Comparison of ENCODE assay signal across 20 cellular contexts in the genomic region with DNA sequence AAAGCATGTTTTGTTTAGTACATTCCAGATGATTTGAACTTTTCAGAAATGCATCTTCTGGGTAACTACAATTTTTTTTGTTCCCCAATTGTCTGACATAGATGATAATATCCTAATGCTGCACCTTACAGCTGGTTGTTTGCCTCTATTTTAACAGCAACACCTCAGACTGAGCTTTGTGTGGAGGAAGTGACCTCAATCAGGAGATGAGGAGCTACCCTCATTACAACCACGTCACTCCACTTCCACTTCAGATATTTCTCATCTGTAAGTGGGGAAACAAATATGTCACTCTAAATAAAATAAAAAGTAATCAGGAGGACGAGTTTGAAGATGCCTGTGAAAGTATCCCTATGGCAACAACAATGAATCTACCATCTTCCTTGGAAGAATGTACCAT. TPM values are rescaled to one million over a fixed set of nuclear protein-coding genes. Genes with fewer than 3 reads are reported as not detected.
DNase-seq lines count a peak whose midpoint lies in the region; ATAC-seq, FAIRE-seq and TF ChIP-seq lines count a peak whose summit lies in the region.
"Had no signal": no experiment of that assay in that cellular context is flagged by ENCODE, and none has a peak within 500 bp of the region (broad histone marks: within the 10 kb centered on the region; RNA-seq: fewer than 3 reads in every experiment).

No MANE protein-coding gene starts in this region.

- no peak for DNase-seq in activated T-cell treated with anti-CD3 and anti-CD28 coated beads, Interleukin-2, amount 50 U/mL, for 72 hours
- no peak for DNase-seq in activated T-cell treated with anti-CD3 and anti-CD28 coated beads, Interleukin-2, amount 50 U/mL, for 1 hour
- DNase-seq in GM13976 (ENCODE audit: low spot score) = peak; percentile 56
- no peak for DNase-seq in T-helper 17 cell
- DNase-seq in stimulated activated naive B cell treated with anti-CD40 and anti-IgM and Interleukin-4, amounts not matched to agents 10 μg/mL and 1 μg/mL and 100 μg/mL, for 72 hours = no peak
- no peak for DNase-seq in mucosa of descending colon
- no peak for DNase-seq in D721Med (ENCODE audit: insufficient read length, low spot score)
- DNase-seq: DMS153, GF-D8, Kasumi-1, NCI-H1417, NCI-H1694 treated with DMSO at 0.1 percent for 48 hours, NCI-H2081 treated with DMSO at 0.1 percent for 48 hours, NCI-H446, NCI-H526 had no signal

- H3K4me3 Mint-ChIP-seq in activated T-cell treated with anti-CD3 and anti-CD28 coated beads, Interleukin-2, amount 50 U/mL, for 72 hours = peak overlapping the region in 1 of 2 donors; percentile 37
- H3K4me3 Mint-ChIP-seq in T-helper 17 cell = no peak overlapping the region
- no peak overlapping the region for H3K4me3 Mint-ChIP-seq in stimulated activated naive B cell treated with anti-CD40 and anti-IgM and Interleukin-4, amounts not matched to agents 10 μg/mL and 1 μg/mL and 100 μg/mL, for 72 hours
- H3K4me3 Mint-ChIP-seq: CD4-positive, CD25-positive, alpha-beta regulatory T cell; GM23338 had no signal

- no peaks in the 10 kb centered on the region for H3K9me3 ChIP-seq in T-helper 17 cell (ENCODE audit: control insufficient read depth, low read length, poor library complexity, severe bottlenecking)
- no peaks in the 10 kb centered on the region for H3K9me3 ChIP-seq in mucosa of descending colon
- H3K9me3 ChIP-seq: HAP-1, SJSA1 had no signal

- H3K9me3 Mint-ChIP-seq in activated T-cell treated with anti-CD3 and anti-CD28 coated beads, Interleukin-2, amount 50 U/mL, for 72 hours = no peaks in the 10 kb centered on the region
- H3K9me3 Mint-ChIP-seq in stimulated activated naive B cell treated with anti-CD40 and anti-IgM and Interleukin-4, amounts not matched to agents 10 μg/mL and 1 μg/mL and 100 μg/mL, for 72 hours = no peaks in the 10 kb centered on the region
- H3K9me3 Mint-ChIP-seq: GM23338 had no signal

- H3K36me3 ChIP-seq in mucosa of descending colon (ENCODE audit: low read depth) = no peaks in the 10 kb centered on the region
- H3K36me3 ChIP-seq: HAP-1, SJSA1 had no signal

- peaks cover 5% of the 10 kb centered on the region for H3K27me3 Mint-ChIP-seq in activated T-cell treated with anti-CD3 and anti-CD28 coated beads, Interleukin-2, amount 50 U/mL, for 72 hours (ENCODE audit: low read depth)
- no peaks in the 10 kb centered on the region for H3K27me3 Mint-ChIP-seq in T-helper 17 cell
- H3K27me3 Mint-ChIP-seq in stimulated activated naive B cell treated with anti-CD40 and anti-IgM and Interleukin-4, amounts not matched to agents 10 μg/mL and 1 μg/mL and 100 μg/mL, for 72 hours = no peaks in the 10 kb centered on the region
- H3K27me3 Mint-ChIP-seq: CD4-positive, CD25-positive, alpha-beta regulatory T cell had no signal

- H3K4me1 Mint-ChIP-seq in activated T-cell treated with anti-CD3 and anti-CD28 coated beads, Interleukin-2, amount 50 U/mL, for 72 hours (ENCODE audit: low read depth) = peaks cover 12% of the 10 kb centered on the region
- no peaks in the 10 kb centered on the region for H3K4me1 Mint-ChIP-seq in T-helper 17 cell
- H3K4me1 Mint-ChIP-seq in stimulated activated naive B cell treated with anti-CD40 and anti-IgM and Interleukin-4, amounts not matched to agents 10 μg/mL and 1 μg/mL and 100 μg/mL, for 72 hours = no peaks in the 10 kb centered on the region
- H3K4me1 Mint-ChIP-seq: GM23338 had no signal

- ATAC-seq in activated T-cell treated with anti-CD3 and anti-CD28 coated beads, Interleukin-2, amount 50 U/mL, for 72 hours (replicated peaks in 1 of 2) = peak; percentile 77 to 91
- ATAC-seq in T-helper 17 cell = peak; percentile 42
- peak; percentile 58 to 70 for ATAC-seq in stimulated activated naive B cell treated with anti-CD40 and anti-IgM and Interleukin-4, amounts not matched to agents 10 μg/mL and 1 μg/mL and 100 μg/mL, for 72 hours (replicated peaks)
- ATAC-seq in mucosa of descending colon = no peak
- ATAC-seq: GM23338, Right ventricle myocardium inferior had no signal

- no peaks in the 10 kb centered on the region for H3K4me1 ChIP-seq in mucosa of descending colon (ENCODE audit: low read depth)
- H3K4me1 ChIP-seq: HAP-1, SJSA1 had no signal

- no peak for FAIRE-seq in D721Med (lab: Jason Lieb, UNC)

- in situ Hi-C loops in GM13976 (cut with MboI; ENCODE audit: low sequenced_read_pairs, unreplicated experiment) = no loop called here

- no peak overlapping the region for H3K4me3 ChIP-seq in mucosa of descending colon
- H3K4me3 ChIP-seq: GM23338, HAP-1, SJSA1 had no signal

- H3K27ac Mint-ChIP-seq in activated T-cell treated with anti-CD3 and anti-CD28 coated beads, Interleukin-2, amount 50 U/mL, for 72 hours = no peak overlapping the region
- no peak overlapping the region for H3K27ac Mint-ChIP-seq in T-helper 17 cell
- no peak overlapping the region for H3K27ac Mint-ChIP-seq in stimulated activated naive B cell treated with anti-CD40 and anti-IgM and Interleukin-4, amounts not matched to agents 10 μg/mL and 1 μg/mL and 100 μg/mL, for 72 hours
- H3K27ac Mint-ChIP-seq: CD4-positive, CD25-positive, alpha-beta regulatory T cell; GM23338 had no signal

- H3K36me3 Mint-ChIP-seq in activated T-cell treated with anti-CD3 and anti-CD28 coated beads, Interleukin-2, amount 50 U/mL, for 72 hours (ENCODE audit: insufficient read depth in 2 of 2) = no peaks in the 10 kb centered on the region
- H3K36me3 Mint-ChIP-seq in T-helper 17 cell (ENCODE audit: low read depth) = no peaks in the 10 kb centered on the region
- no peaks in the 10 kb centered on the region for H3K36me3 Mint-ChIP-seq in stimulated activated naive B cell treated with anti-CD40 and anti-IgM and Interleukin-4, amounts not matched to agents 10 μg/mL and 1 μg/mL and 100 μg/mL, for 72 hours
- H3K36me3 Mint-ChIP-seq: CD4-positive, CD25-positive, alpha-beta regulatory T cell had no signal

- TF ChIP-seq CTCF in GM13976 (IDR thresholded peaks at IDR 0.05; ENCODE audit: borderline replicate concordance, control extremely low read depth, extremely low read depth, insufficient read depth, missing control alignments) (no peak), mucosa of descending colon (IDR thresholded peaks at IDR 0.05) (no peak), D721Med (IDR thresholded peaks at IDR 0.05; ENCODE audit: insufficient read depth, missing control alignments) (no peak)

- intact Hi-C loops in mucosa of descending colon (cut with DNase I, micrococcal nuclease) = no loop called here

RNA-seq across cellular contexts. Expression of a gene that starts 12.1 kb away (rescaled TPM):
- 100 to 1,000 TPM; 258 to 264 TPM for total RNA-seq in activated T-cell treated with anti-CD3 and anti-CD28 coated beads, Interleukin-2, amount 50 U/mL, for 72 hours
- total RNA-seq in T-helper 17 cell (100 to 1,000 TPM; 558 to 772 TPM), mucosa of descending colon (100 to 1,000 TPM in 2 of 3 donors, 10 to 100 TPM in 1; 91.3 to 130 (median 113) TPM)

RNA-seq across cellular contexts. Expression of a gene that starts 14.8 kb away (rescaled TPM):
- total RNA-seq in activated T-cell treated with anti-CD3 and anti-CD28 coated beads, Interleukin-2, amount 50 U/mL, for 72 hours = 10 to 100 TPM in 1 of 2 donors, 1 to 10 TPM in 1; 9.9 to 14.3 TPM
- total RNA-seq in T-helper 17 cell (1 to 10 TPM; 3.2 to 4.3 TPM), mucosa of descending colon (10 to 100 TPM in 1 of 3 donors, 1 to 10 TPM in 2; 6.4 to 11.5 (median 7.5) TPM)
